In genomic region chr4:54386693-54387092, GRCh38 we compare ENCODE assay signal across 33 cellular contexts.
"Had no signal": no experiment of that assay in that cellular context is flagged by ENCODE, and none has a peak within 500 bp of the region (broad histone marks: within the 10 kb centered on the region; RNA-seq: fewer than 3 reads in every experiment).

No MANE protein-coding gene starts in this region.

- H3K9me3 ChIP-seq: adrenal gland, ascending aorta, body of pancreas, breast epithelium had no signal

- DNase-seq: activated effector memory CD4-positive, alpha-beta T cell treated with anti-CD3 and anti-CD28 coated beads, Interleukin-2, amount 50 U/mL, for 16 hours; activated effector memory CD4-positive, alpha-beta T cell treated with Interleukin-2 at 50 U/mL for 16 hours; activated gamma-delta T cell; activated gamma-delta T cell treated with Interleukin-2 at 50 U/mL for 16 hours; activated naive CD4-positive, alpha-beta T cell; activated naive CD4-positive, alpha-beta T cell treated with anti-CD3 and anti-CD28 coated beads for 36 hours; activated naive CD4-positive, alpha-beta T cell treated with anti-CD3 and anti-CD28 coated beads, Interleukin-2, amount 10 ng/mL, durations not matched to agents 7 days and 5 days; activated naive CD4-positive, alpha-beta T cell treated with anti-CD3 and anti-CD28 coated beads, Interleukin-2, amount 50 U/mL, for 16 hours; activated naive CD4-positive, alpha-beta T cell treated with Interleukin-2 at 50 U/mL for 16 hours; activated naive CD8-positive, alpha-beta T cell treated with anti-CD3 and anti-CD28 coated beads for 36 hours; activated naive CD8-positive, alpha-beta T cell treated with anti-CD3 and anti-CD28 coated beads, Interleukin-2, amount 10 ng/mL, durations not matched to agents 7 days and 5 days; activated naive CD8-positive, alpha-beta T cell treated with anti-CD3 and anti-CD28 coated beads, Interleukin-2, amount 50 U/mL, for 24 hours; activated T-cell treated with anti-CD3 and anti-CD28 coated beads, Interleukin-2, amount 50 U/mL, for 24 hours; activated T-cell treated with anti-CD3 and anti-CD28 coated beads, Interleukin-2, amount 50 U/mL, for 4 hours; activated T-cell treated with anti-CD3 and anti-CD28 coated beads, Interleukin-2, amount 50 U/mL, for 48 hours; activated T-cell treated with anti-CD3 and anti-CD28 coated beads, Interleukin-2, amount 50 U/mL, for 72 hours; adrenal gland; amniotic stem cell; amygdala; anterior cingulate cortex; aorta; body of pancreas; brain microvascular endothelial cell; caudate nucleus; central memory CD4-positive, alpha-beta T cell; cerebellar nuclear complex had no signal

- H3K36me3 ChIP-seq: adrenal gland, ascending aorta, brain microvascular endothelial cell, breast epithelium, cardiac muscle cell had no signal

- H3K4me1 ChIP-seq: adrenal gland, ascending aorta, body of pancreas, breast epithelium had no signal

- H3K27ac ChIP-seq: adrenal gland, ascending aorta, body of pancreas, brain microvascular endothelial cell, breast epithelium, cardiac muscle cell had no signal

- FAIRE-seq: astrocyte, bronchial epithelial cell had no signal

- ATAC-seq: activated naive CD4-positive, alpha-beta T cell treated with anti-CD3 and anti-CD28 coated beads, Interleukin-2, amount 50 U/mL, for 72 hours; activated naive CD8-positive, alpha-beta T cell treated with anti-CD3 and anti-CD28 coated beads, Interleukin-2, amount 50 U/mL, for 24 hours; activated T-cell treated with anti-CD3 and anti-CD28 coated beads, Interleukin-2, amount 50 U/mL, for 4 hours; activated T-cell treated with anti-CD3 and anti-CD28 coated beads, Interleukin-2, amount 50 U/mL, for 72 hours; activated T-helper 17 cell treated with anti-CD3 and anti-CD28 coated beads, Interleukin-2, amount 50 U/mL, for 72 hours; body of pancreas had no signal

- H3K4me3 ChIP-seq: adrenal gland, ascending aorta, body of pancreas, breast epithelium, cardiac muscle cell had no signal

- H3K27me3 ChIP-seq: adrenal gland, ascending aorta, body of pancreas, brain microvascular endothelial cell, breast epithelium, cardiac muscle cell had no signal
